ENCODE assay signal across 23 cellular contexts in genomic region chr6:82737965-82738364, GRCh38.
DNase-seq lines count a peak whose midpoint lies in the region; ATAC-seq and TF ChIP-seq lines count a peak whose summit lies in the region.
"Had no signal": no experiment of that assay in that cellular context is flagged by ENCODE, and none has a peak within 500 bp of the region (broad histone marks: within the 10 kb centered on the region; RNA-seq: fewer than 3 reads in every experiment).

No MANE protein-coding gene starts in this region.

- TF ChIP-seq EP300 in neural cell (conservative IDR thresholded peaks at IDR 0.05; ENCODE audit: poor library complexity, severe bottlenecking): peak; percentile 80

- H3K56ac ChIP-seq in H9 (ENCODE audit: insufficient read length, low read depth, low read length): no peak overlapping the region

- no peaks in the 10 kb centered on the region for H3K9me3 ChIP-seq in H9 (ENCODE audit: control insufficient read depth, low read depth, low read length)
- no peaks in the 10 kb centered on the region for H3K9me3 ChIP-seq in endodermal cell (ENCODE audit: control insufficient read depth, low read length)
- H3K9me3 ChIP-seq in neural cell (ENCODE audit: low read length): no peaks in the 10 kb centered on the region
- H3K9me3 ChIP-seq: A549; BE2C; BLaER1 treated with 17β-estradiol and CSF1 and Interleukin-3, amounts not matched to agents 10 nM and 100 nM had no signal

- H3K23me2 ChIP-seq in H9 (ENCODE audit: insufficient read length, low read depth, low read length, poor library complexity, severe bottlenecking): no peaks in the 10 kb centered on the region

- no peak overlapping the region for H3T11ph ChIP-seq in H9 (ENCODE audit: low read length)

- H3K9ac ChIP-seq in H9 (ENCODE audit: extremely low read depth, insufficient read length, low read length): no peak overlapping the region
- no peak overlapping the region for H3K9ac ChIP-seq in endodermal cell (ENCODE audit: extremely low read depth, low read length, poor library complexity, severe bottlenecking)
- peak overlapping the region; percentile 56 for H3K9ac ChIP-seq in neural cell (ENCODE audit: low read length)
- H3K9ac ChIP-seq: BLaER1 treated with 17β-estradiol and CSF1 and Interleukin-3, amounts not matched to agents 10 nM and 100 nM had no signal

- TF ChIP-seq CTCF in H9 (conservative IDR thresholded peaks at IDR 0.05) (no peak), endodermal cell (conservative IDR thresholded peaks at IDR 0.05) (no peak), neural cell (IDR thresholded peaks at IDR 0.05; ENCODE audit: poor library complexity, severe bottlenecking) (no peak), type B pancreatic cell (conservative IDR thresholded peaks at IDR 0.05) (no peak)

- no peak overlapping the region for H2BK20ac ChIP-seq in H9 (ENCODE audit: low read depth, low read length, poor library complexity, severe bottlenecking)

- no peaks in the 10 kb centered on the region for H3K79me1 ChIP-seq in H9 (ENCODE audit: insufficient read depth, low read depth, low read length, poor library complexity, severe bottlenecking)

- H3K27me3 Mint-ChIP-seq in H9 (ENCODE audit: low read depth): no peaks in the 10 kb centered on the region
- no peaks in the 10 kb centered on the region for H3K27me3 Mint-ChIP-seq in endodermal cell (ENCODE audit: insufficient read depth)
- H3K27me3 Mint-ChIP-seq in type B pancreatic cell: no peaks in the 10 kb centered on the region
- H3K27me3 Mint-ChIP-seq: CD4-positive, alpha-beta T cell had no signal

- peaks cover 4% of the 10 kb centered on the region for H3F3A ChIP-seq in neural cell (ENCODE audit: insufficient read depth, low read length, poor library complexity, severe bottlenecking)

- no peak overlapping the region for H4K91ac ChIP-seq in H9 (ENCODE audit: insufficient read length, low read depth, low read length)

- H3K4me2 ChIP-seq in H9 (ENCODE audit: insufficient read depth, insufficient read length, low read length) (no peak overlapping the region), neural cell (ENCODE audit: low read length) (peak overlapping the region; percentile 63)
- H3K4me2 ChIP-seq: A549; BLaER1 treated with 17β-estradiol and CSF1 and Interleukin-3, amounts not matched to agents 10 nM and 100 nM had no signal

- H3K36me3 Mint-ChIP-seq in H9 (ENCODE audit: insufficient read depth in 1 of 3, low read depth in 3 of 3): no peaks in the 10 kb centered on the region; a peak in 1 of 7 replicates
- no peaks in the 10 kb centered on the region for H3K36me3 Mint-ChIP-seq in endodermal cell (ENCODE audit: low read depth)
- H3K36me3 Mint-ChIP-seq in type B pancreatic cell: no peaks in the 10 kb centered on the region
- H3K36me3 Mint-ChIP-seq: CD14-positive monocyte; CD8-positive, alpha-beta memory T cell had no signal

- H3K18ac ChIP-seq in H9 (ENCODE audit: insufficient read length, low read depth, low read length): no peak overlapping the region

- no peak overlapping the region for H3K23ac ChIP-seq in H9 (ENCODE audit: insufficient read length, low read depth, low read length)

- H3K27me3 ChIP-seq in H9 (ENCODE audit: insufficient read depth, low read length) (no peaks in the 10 kb centered on the region), endodermal cell (ENCODE audit: control insufficient read depth, insufficient read depth, low read length, poor library complexity, severe bottlenecking) (no peaks in the 10 kb centered on the region), neural cell (ENCODE audit: insufficient read depth, low read depth, low read length) (no peaks in the 10 kb centered on the region)
- H3K27me3 ChIP-seq: BE2C; BLaER1 treated with 17β-estradiol and CSF1 and Interleukin-3, amounts not matched to agents 10 nM and 100 nM had no signal

- H4K20me1 ChIP-seq in H9 (ENCODE audit: control insufficient read depth, insufficient read depth, insufficient read length) (no peaks in the 10 kb centered on the region), neural cell (ENCODE audit: insufficient read depth) (no peaks in the 10 kb centered on the region)
- H4K20me1 ChIP-seq: BLaER1 treated with 17β-estradiol and CSF1 and Interleukin-3, amounts not matched to agents 10 nM and 100 nM had no signal

- H3K27ac ChIP-seq in H9 (ENCODE audit: insufficient read length, low read depth, low read length): no peak overlapping the region
- H3K27ac ChIP-seq in endodermal cell (ENCODE audit: low read depth, low read length): peak overlapping the region; percentile 27
- H3K27ac ChIP-seq in neural cell (ENCODE audit: low read length): peak overlapping the region; percentile 78
- H3K27ac ChIP-seq: A549; BLaER1 treated with 17β-estradiol and CSF1 and Interleukin-3, amounts not matched to agents 10 nM and 100 nM had no signal

- ATAC-seq in HG03460 (IDR thresholded peaks at IDR 0.05; ENCODE audit: unreplicated experiment): no peak
- ATAC-seq in GM21526 (IDR thresholded peaks at IDR 0.05; ENCODE audit: low FRiP score, unreplicated experiment): no peak
- ATAC-seq: A549, GM12878, HCT116 had no signal

- H3K9me2 ChIP-seq in neural cell (ENCODE audit: insufficient read depth, low read length): no peaks in the 10 kb centered on the region

- H2BK120ac ChIP-seq in H9 (ENCODE audit: low read depth, low read length, poor library complexity, severe bottlenecking): no peak overlapping the region

- no peak overlapping the region for H3K4ac ChIP-seq in H9 (ENCODE audit: low read depth, low read length)

- no peak overlapping the region for H2AK5ac ChIP-seq in H9 (ENCODE audit: insufficient read length, low read length)

- no peak overlapping the region for H2BK5ac ChIP-seq in H9 (ENCODE audit: insufficient read length, low read length)

- H2AFZ ChIP-seq in H9 (ENCODE audit: low read length) (no peak overlapping the region), neural cell (ENCODE audit: low read depth, low read length) (no peak overlapping the region)

- no peak overlapping the region for H3K4me3 Mint-ChIP-seq in H9
- no peak overlapping the region for H3K4me3 Mint-ChIP-seq in endodermal cell
- no peak overlapping the region for H3K4me3 Mint-ChIP-seq in type B pancreatic cell
- H3K4me3 Mint-ChIP-seq: CD14-positive monocyte; CD4-positive, alpha-beta T cell; CD8-positive, alpha-beta memory T cell had no signal

- H4K8ac ChIP-seq in H9 (replicated peaks; ENCODE audit: insufficient read length, low read depth, low read length): no peak overlapping the region

- H4K5ac ChIP-seq in H9 (ENCODE audit: insufficient read length, low read depth, low read length): no peak overlapping the region

- peak overlapping the region in 2 of 3 experiments; percentile 48 to 81; a peak in 3 of 7 replicates for H3K27ac Mint-ChIP-seq in H9
- peak overlapping the region; percentile 32 for H3K27ac Mint-ChIP-seq in endodermal cell
- H3K27ac Mint-ChIP-seq in type B pancreatic cell: peak overlapping the region; percentile 10
- H3K27ac Mint-ChIP-seq: CD14-positive monocyte; CD4-positive, alpha-beta T cell; CD8-positive, alpha-beta memory T cell had no signal

- H2BK12ac ChIP-seq in H9 (ENCODE audit: insufficient read length, low read depth, low read length): no peak overlapping the region

- no peak overlapping the region for H3K14ac ChIP-seq in H9 (ENCODE audit: insufficient read depth, low read length)

- H3K9me3 Mint-ChIP-seq in H9: no peaks in the 10 kb centered on the region
- no peaks in the 10 kb centered on the region for H3K9me3 Mint-ChIP-seq in endodermal cell
- H3K9me3 Mint-ChIP-seq in type B pancreatic cell: no peaks in the 10 kb centered on the region
- H3K9me3 Mint-ChIP-seq: CD4-positive, alpha-beta T cell had no signal

- peak; percentile 9 for TF ChIP-seq RAD21 in neural cell (conservative IDR thresholded peaks at IDR 0.05)

- DNase-seq in H9: no peak
- DNase-seq in endodermal cell: no peak
- no peak for DNase-seq in type B pancreatic cell (ENCODE audit: extremely low spot score, unreplicated experiment)
- DNase-seq in GOT3 (lab: John Stamatoyannopoulos, UW): no peak
- DNase-seq: 8988T; ACHN; AML-193; BE2C; CD4-positive, alpha-beta T cell; CD8-positive, alpha-beta memory T cell; DMS 273 treated with DMSO at 0.1 percent for 48 hours; DMS79; EL; GDM1; H7 had no signal

- no peak overlapping the region for H2BK15ac ChIP-seq in H9 (ENCODE audit: low read depth, low read length)

- H3K36me3 ChIP-seq in endodermal cell (ENCODE audit: control insufficient read depth, insufficient read depth, low read length) (no peaks in the 10 kb centered on the region), neural cell (ENCODE audit: insufficient read depth, low read length) (no peaks in the 10 kb centered on the region)
- H3K36me3 ChIP-seq: BE2C; BLaER1 treated with 17β-estradiol and CSF1 and Interleukin-3, amounts not matched to agents 10 nM and 100 nM had no signal

- H3K4me3 ChIP-seq in endodermal cell (ENCODE audit: low read length): peak overlapping the region; percentile 35
- peak overlapping the region; percentile 47 for H3K4me3 ChIP-seq in neural cell (ENCODE audit: low read length)
- H3K4me3 ChIP-seq: A549; BLaER1 treated with 17β-estradiol and CSF1 and Interleukin-3, amounts not matched to agents 10 nM and 100 nM; GM12878 had no signal

- H3K4me1 Mint-ChIP-seq in H9 (peaks cover 41 to 44% of the 10 kb centered on the region in 2 experiments), endodermal cell (peaks cover 40% of the 10 kb centered on the region), type B pancreatic cell (ENCODE audit: unreplicated experiment) (peaks cover 38% of the 10 kb centered on the region)
- H3K4me1 Mint-ChIP-seq: CD14-positive monocyte; CD8-positive, alpha-beta memory T cell had no signal

- H3K4me1 ChIP-seq in H9 (ENCODE audit: insufficient read depth, low read length) (peaks cover 2% of the 10 kb centered on the region), endodermal cell (ENCODE audit: control insufficient read depth, insufficient read depth, low read length) (peaks cover 9% of the 10 kb centered on the region)
- H3K4me1 ChIP-seq: A549; BE2C; BLaER1 treated with 17β-estradiol and CSF1 and Interleukin-3, amounts not matched to agents 10 nM and 100 nM had no signal

- WGBS in H9 (ENCODE audit: extremely low coverage, insufficient read length, low lambda C conversion rate): no CpG with 5 or more reads among the region's 1 CpG
- WGBS in endodermal cell (ENCODE audit: insufficient coverage in 1 of 2, insufficient read length in 1 of 2), 2 experiments: 100% methylated on average over 1 of the region's 1 CpG; no CpG with 5 or more reads in 1 of the 2 experiments

- no peaks in the 10 kb centered on the region for H3K79me2 ChIP-seq in H9 (ENCODE audit: insufficient read depth, low read length)
- H3K79me2 ChIP-seq in neural cell (replicated peaks; ENCODE audit: insufficient read depth, low read length): no peaks in the 10 kb centered on the region

TF ChIP-seq in neural cell, 6 proteins besides CTCF, POLR2A, EP300 and RAD21:
- TF ChIP-seq SMC3 (conservative IDR thresholded peaks at IDR 0.05; ENCODE audit: poor library complexity) (no peak), POLR2AphosphoS5 (IDR thresholded peaks at IDR 0.05) (peak; percentile 56), MXI1 (conservative IDR thresholded peaks at IDR 0.05; ENCODE audit: poor library complexity, severe bottlenecking) (no peak), TAF1 (IDR thresholded peaks at IDR 0.05; ENCODE audit: low read depth) (no peak)

Comparison
In these comparisons a context has a peak if more than half of its experiments do, and no peak if none do; other contexts are left out.
1. H3K27ac Mint-ChIP-seq: peak in every context shown above with its lines; median percentile 64 in H9; 32 in endodermal cell; 10 in type B pancreatic cell.